25 cellular contexts compared by ENCODE assay signal in genomic region chr1:54922921-54923421, GRCh38. TPM values are rescaled to one million over a fixed set of nuclear protein-coding genes. Genes with fewer than 3 reads are reported as not detected.
DNase-seq lines count a peak whose midpoint lies in the region; ATAC-seq lines count a peak whose summit lies in the region.
"Had no signal": no experiment of that assay in that cellular context is flagged by ENCODE, and none has a peak within 500 bp of the region (broad histone marks: within the 10 kb centered on the region; RNA-seq: fewer than 3 reads in every experiment).

No MANE protein-coding gene starts in this region.

- intact Hi-C loops in right cardiac atrium (cut with DNase I) = no loop called here

- H3K4me3 ChIP-seq in right cardiac atrium (ENCODE audit: low read length) (no peak overlapping the region), skin epidermis (no peak overlapping the region)
- H3K4me3 ChIP-seq: BLaER1, esophagus muscularis mucosa, hepatocyte, mucosa of descending colon, sigmoid colon had no signal

- peak overlapping the region; percentile 83 for H3K27ac ChIP-seq in right cardiac atrium (ENCODE audit: low read length)
- peak overlapping the region in 16 of 21 experiments; percentile 36 to 81 (median 60) for H3K27ac ChIP-seq in skin epidermis
- H3K27ac ChIP-seq: BLaER1, esophagus muscularis mucosa, hepatocyte, neutrophil, sigmoid colon had no signal

- H3K4me1 ChIP-seq in right cardiac atrium (ENCODE audit: control insufficient read depth, insufficient read depth, low read length) = peaks cover 5% of the 10 kb centered on the region

- no peaks in the 10 kb centered on the region for H3K9me3 ChIP-seq in right cardiac atrium (ENCODE audit: control insufficient read depth, low read length)
- H3K9me3 ChIP-seq: esophagus muscularis mucosa, mucosa of descending colon, neutrophil, sigmoid colon had no signal

- DNase-seq in NCI-H82 treated with DMSO at 0.1 percent for 48 hours (lab: John Stamatoyannopoulos, UW; ENCODE audit: unreplicated experiment) = peak; percentile 11
- DNase-seq in dedifferentiated amniotic fluid mesenchymal stem cell (ENCODE audit: extremely low spot score) = peak; percentile 45
- DNase-seq in right cardiac atrium = no peak
- DNase-seq in Kasumi-1 (lab: John Stamatoyannopoulos, UW) = no peak
- DNase-seq: activated CD4-positive, alpha-beta T cell treated with anti-CD3 and anti-CD28 coated beads, Interleukin-2, amount 50 U/mL, for 1 hour; activated naive CD4-positive, alpha-beta T cell treated with anti-CD3 and anti-CD28 coated beads for 36 hours; GOT3; kidney; mucosa of descending colon; NCI-H1048; NCI-H2107; NCI-H69; sigmoid colon; stimulated activated CD4-positive, alpha-beta T cell treated with anti-CD3 and anti-CD28 coated beads, Interleukin-2, amount 100 ng/mL, for 48 hours; substantia nigra; SW 1271 had no signal

- 38% methylated on average over 2 of the region's 2 CpGs for WGBS in right cardiac atrium

- peak; percentile 54 to 61 for ATAC-seq in right cardiac atrium
- no peak for ATAC-seq in HG02642 (IDR thresholded peaks at IDR 0.05; ENCODE audit: poor library complexity, unreplicated experiment)
- no peak for ATAC-seq in HG03108 (IDR thresholded peaks at IDR 0.05; ENCODE audit: unreplicated experiment)
- ATAC-seq: mucosa of descending colon, Panc1 had no signal

- no peaks in the 10 kb centered on the region for H3K27me3 ChIP-seq in right cardiac atrium (ENCODE audit: control insufficient read depth, insufficient read depth)
- H3K27me3 ChIP-seq: BLaER1, esophagus muscularis mucosa, hepatocyte, sigmoid colon had no signal

RNA-seq across cellular contexts. Expression of gene DHCR24, which starts 36.0 kb away (rescaled TPM):
- total RNA-seq in right cardiac atrium = 10 to 100 TPM; 10.7 to 28.7 (median 21.6) TPM
- 17.5 TPM for polyA plus RNA-seq in right cardiac atrium

RNA-seq across cellular contexts. Expression of gene TMEM61, which starts 57.5 kb away (rescaled TPM):
- total RNA-seq in right cardiac atrium = not detected
- polyA plus RNA-seq in right cardiac atrium = 0.09 TPM
- total RNA-seq: activated naive CD4-positive, alpha-beta T cell treated with anti-CD3 and anti-CD28 coated beads for 36 hours had no signal
- polyA plus RNA-seq: IgD-negative memory B cell had no signal

Comparison
In these comparisons a context has a peak if more than half of its experiments do, and no peak if none do; other contexts are left out.
1. DNase-seq: peak in NCI-H82 treated with DMSO at 0.1 percent for 48 hours (single experiment) and dedifferentiated amniotic fluid mesenchymal stem cell (single experiment); none in right cardiac atrium (0 of 3) and Kasumi-1 (0 of 2).
2. ATAC-seq: peak in right cardiac atrium (2 of 2); none in HG02642 (single experiment) and HG03108 (single experiment).